8 cellular contexts compared by ENCODE assay signal in genomic region chr7:1065263-1066260, GRCh38. TPM values are rescaled to one million over a fixed set of nuclear protein-coding genes. Genes with fewer than 3 reads are reported as not detected.
DNase-seq lines count a peak whose midpoint lies in the region; ATAC-seq, FAIRE-seq and TF ChIP-seq lines count a peak whose summit lies in the region.

No MANE protein-coding gene starts in this region.

- H3K9ac ChIP-seq in neural cell (ENCODE audit: low read length) = no peak overlapping the region

- CTCF ChIA-PET in AG04449 (lab: Yijun Ruan, JAX) = interaction anchor here (0.6 to 14.2 kb wide), 42 partner anchors 11 to 192 kb away, joined by 3 to 558 read pairs (median 5); partner anchors contain the start of genes COX19, GPER1 and GPR146

- H3K27me3 ChIP-seq in neural cell (ENCODE audit: insufficient read depth, low read depth, low read length) = no peaks in the 10 kb centered on the region

- no peaks in the 10 kb centered on the region for H3K79me2 ChIP-seq in neural cell (replicated peaks; ENCODE audit: insufficient read depth, low read length)

- POLR2A ChIA-PET in AG04449 (lab: Yijun Ruan, JAX) = interaction anchor here (0.6 to 1.3 kb wide), 2 partner anchors 73 to 90 kb away, joined by 3 to 6 read pairs; partner anchors contain the start of gene COX19

- TF ChIP-seq CTCF in AG04449 (IDR thresholded peaks at IDR 0.05; ENCODE audit: insufficient read depth, low read length, missing control alignments) (peak; percentile 90), fibroblast of mammary gland (conservative IDR thresholded peaks at IDR 0.05; ENCODE audit: control insufficient read depth, insufficient read depth, low read depth, low read length) (peak; percentile 69), neural cell (IDR thresholded peaks at IDR 0.05; ENCODE audit: poor library complexity, severe bottlenecking) (peak; percentile 51)

- peaks cover 0 to 2% of the 10 kb centered on the region in 2 donors for H3K9me3 Mint-ChIP-seq in stimulated activated naive CD8-positive, alpha-beta T cell treated with anti-CD3 and anti-CD28 coated beads, Interleukin-15, amount 100 ng/mL, for 72 hours

- H3K4me1 Mint-ChIP-seq in stimulated activated naive CD8-positive, alpha-beta T cell treated with anti-CD3 and anti-CD28 coated beads, Interleukin-15, amount 100 ng/mL, for 72 hours = peaks cover 28% of the 10 kb centered on the region

- no peak for FAIRE-seq in RCC 7860 (lab: Jason Lieb, UNC)

- no peaks in the 10 kb centered on the region for H3F3A ChIP-seq in neural cell (ENCODE audit: insufficient read depth, low read length, poor library complexity, severe bottlenecking)

- H3K9me3 ChIP-seq in neural cell (ENCODE audit: low read length) = no peaks in the 10 kb centered on the region

- H2AFZ ChIP-seq in neural cell (ENCODE audit: low read depth, low read length) = no peak overlapping the region

- peak; percentile 49 for TF ChIP-seq RAD21 in neural cell (conservative IDR thresholded peaks at IDR 0.05)

- H3K4me3 ChIP-seq in AG04449 (ENCODE audit: low read depth, low read length) = no peak overlapping the region; the same call in 1 of the 2 replicates
- H3K4me3 ChIP-seq in fibroblast of mammary gland (ENCODE audit: control insufficient read depth, low read depth, low read length) = no peak overlapping the region
- H3K4me3 ChIP-seq in neural cell (ENCODE audit: low read length) = no peak overlapping the region

- no peak overlapping the region for H3K4me2 ChIP-seq in neural cell (ENCODE audit: low read length)

- peaks cover 14% of the 10 kb centered on the region for H3K27me3 Mint-ChIP-seq in stimulated activated naive CD8-positive, alpha-beta T cell treated with anti-CD3 and anti-CD28 coated beads, Interleukin-15, amount 100 ng/mL, for 72 hours

- DNase-seq in AG04449 (ENCODE audit: low read depth, low spot score) = no peak
- DNase-seq in RCC 7860 (ENCODE audit: low spot score) = peak; percentile 53
- DNase-seq in activated T-helper 1 cell treated with Interleukin-2 at 50 U/mL for 16 hours (ENCODE audit: low read depth) = peak; percentile 70
- DNase-seq in fibroblast of mammary gland (ENCODE audit: low read depth) = peak; percentile 61
- peak; percentile 82 to 85 for DNase-seq in stimulated activated naive CD8-positive, alpha-beta T cell treated with anti-CD3 and anti-CD28 coated beads, Interleukin-15, amount 100 ng/mL, for 72 hours

- H3K9me2 ChIP-seq in neural cell (ENCODE audit: insufficient read depth, low read length) = no peaks in the 10 kb centered on the region

- H4K20me1 ChIP-seq in neural cell (ENCODE audit: insufficient read depth) = no peaks in the 10 kb centered on the region

- no peak for TF ChIP-seq EP300 in neural cell (conservative IDR thresholded peaks at IDR 0.05; ENCODE audit: poor library complexity, severe bottlenecking)

- ATAC-seq in GM18511 (IDR thresholded peaks at IDR 0.05; ENCODE audit: unreplicated experiment) (peak; percentile 64), HG03460 (IDR thresholded peaks at IDR 0.05; ENCODE audit: unreplicated experiment) (peak; percentile 46)
- peak; percentile 97 for ATAC-seq in stimulated activated naive CD8-positive, alpha-beta T cell treated with anti-CD3 and anti-CD28 coated beads, Interleukin-15, amount 100 ng/mL, for 72 hours

- H3K4me3 Mint-ChIP-seq in stimulated activated naive CD8-positive, alpha-beta T cell treated with anti-CD3 and anti-CD28 coated beads, Interleukin-15, amount 100 ng/mL, for 72 hours = peak overlapping the region; percentile 42 to 67

- H3K27ac Mint-ChIP-seq in stimulated activated naive CD8-positive, alpha-beta T cell treated with anti-CD3 and anti-CD28 coated beads, Interleukin-15, amount 100 ng/mL, for 72 hours = peak overlapping the region in 1 of 2 donors; percentile 34

- H3K27ac ChIP-seq in neural cell (ENCODE audit: low read length) = no peak overlapping the region

- no peaks in the 10 kb centered on the region for H3K36me3 ChIP-seq in neural cell (ENCODE audit: insufficient read depth, low read length)

TF ChIP-seq in neural cell, 6 proteins besides CTCF, POLR2A, EP300 and RAD21:
- TF ChIP-seq SMC3 (conservative IDR thresholded peaks at IDR 0.05; ENCODE audit: poor library complexity) (peak; percentile 30), REST (IDR thresholded peaks at IDR 0.05; ENCODE audit: borderline replicate concordance) (no peak)
TF ChIP-seq in neural cell: peak in this region for 1.

RNA-seq across cellular contexts. Expression of gene GPR146, which starts 21.2 kb away (rescaled TPM):
- not detected in 2 replicates for polyA plus RNA-seq in neural cell
- polyA minus RNA-seq in neural cell = 0.97 TPM in 1 of 2 replicates, not detected in the other

RNA-seq across cellular contexts. Expression of gene GPER1, which starts 22.4 kb away (rescaled TPM):
- polyA plus RNA-seq in neural cell = not detected in 2 replicates
- polyA minus RNA-seq in neural cell = not detected in 2 replicates

Comparison
In these comparisons a context has a peak if more than half of its experiments do, and no peak if none do; other contexts are left out.
1. ATAC-seq: peak in every context shown above with its lines; median percentile 97 in stimulated activated naive CD8-positive, alpha-beta T cell treated with anti-CD3 and anti-CD28 coated beads, Interleukin-15, amount 100 ng/mL, for 72 hours; 64 in GM18511; 46 in HG03460.